Comparison of ENCODE assay signal across 12 cellular contexts in genomic region chr6:106528521-106528920, GRCh38.
DNase-seq lines count a peak whose midpoint lies in the region; ATAC-seq and TF ChIP-seq lines count a peak whose summit lies in the region.
"Had no signal": no experiment of that assay in that cellular context is flagged by ENCODE, and none has a peak within 500 bp of the region (broad histone marks: within the 10 kb centered on the region; RNA-seq: fewer than 3 reads in every experiment).

No MANE protein-coding gene starts in this region.

- H3K9ac ChIP-seq in HUES48 (ENCODE audit: low read depth, low read length) (no peak overlapping the region), mesenchymal stem cell (ENCODE audit: low read length) (peak overlapping the region; percentile 76)

- no peaks in the 10 kb centered on the region for H3K27me3 ChIP-seq in CD8-positive, alpha-beta memory T cell (ENCODE audit: insufficient read depth, low read length, poor library complexity, severe bottlenecking)
- H3K27me3 ChIP-seq in HUES48 (ENCODE audit: control insufficient read depth, insufficient read depth, low read length) (no peaks in the 10 kb centered on the region), mesenchymal stem cell (ENCODE audit: control insufficient read depth in 1 of 2, insufficient read depth in 1 of 2, low read length in 2 of 2) (no peaks in the 10 kb centered on the region), gastroesophageal sphincter (no peaks in the 10 kb centered on the region)

- DNase-seq in CD8-positive, alpha-beta memory T cell = no peak
- DNase-seq in mesenchymal stem cell = no peak
- no peak for DNase-seq in stimulated activated CD4-positive, alpha-beta T cell treated with anti-CD3 and anti-CD28 coated beads, Interleukin-4, amount 100 ng/mL, for 4 hours
- DNase-seq in NCI-H69 (lab: John Stamatoyannopoulos, UW) = no peak
- DNase-seq: CD4-positive, alpha-beta T cell; central memory CD4-positive, alpha-beta T cell; NCI-H1417 treated with DMSO at 0.1 percent for 48 hours; SHP77 treated with DMSO at 0.1 percent for 48 hours had no signal

- peaks cover 27% of the 10 kb centered on the region for H3K36me3 ChIP-seq in CD8-positive, alpha-beta memory T cell (ENCODE audit: insufficient read depth, low read length)
- H3K36me3 ChIP-seq in HUES48 (ENCODE audit: control insufficient read depth, insufficient read depth, low read length) (no peaks in the 10 kb centered on the region), mesenchymal stem cell (ENCODE audit: control insufficient read depth in 1 of 2, insufficient read depth in 2 of 2, low read depth in 1 of 2, low read length in 2 of 2) (peaks cover 0 to 39% of the 10 kb centered on the region in 2 experiments), gastroesophageal sphincter (peaks cover 0 to 5% of the 10 kb centered on the region in 2 donors)

- peak overlapping the region; percentile 68 for H4K91ac ChIP-seq in mesenchymal stem cell (ENCODE audit: low read length)

- no peak overlapping the region for H3K4ac ChIP-seq in mesenchymal stem cell (ENCODE audit: low read depth in 1 of 2, low read length in 2 of 2)

- peaks cover 0 to 73% (median 32%) of the 10 kb centered on the region in 3 donors for H3K36me3 Mint-ChIP-seq in CD8-positive, alpha-beta memory T cell
- peaks cover 24% of the 10 kb centered on the region for H3K36me3 Mint-ChIP-seq in activated naive CD8-positive, alpha-beta T cell

- H2BK15ac ChIP-seq in mesenchymal stem cell (ENCODE audit: low read depth, poor library complexity, severe bottlenecking) = no peak overlapping the region

- TF ChIP-seq POLR2A in gastroesophageal sphincter (IDR thresholded peaks at IDR 0.05) = no peak

- CTCF ChIA-PET in CD8-positive, alpha-beta memory T cell (lab: Charles Lee) = interaction anchor here (1.0 kb wide), 1 partner anchor 16 kb away, joined by 4 read pairs; no protein-coding TSS in a partner anchor

- no peak overlapping the region for H3K4me3 ChIP-seq in CD8-positive, alpha-beta memory T cell (ENCODE audit: low read length)
- H3K4me3 ChIP-seq in HUES48 (ENCODE audit: low read depth, low read length) (no peak overlapping the region), mesenchymal stem cell (ENCODE audit: insufficient read depth in 1 of 2, low read depth in 1 of 2, low read length in 2 of 2) (peak overlapping the region in 1 of 2 experiments; percentile 23), gastroesophageal sphincter (no peak overlapping the region)

- peak overlapping the region in 2 of 7 donors; percentile 25 to 49 for H3K4me3 Mint-ChIP-seq in CD8-positive, alpha-beta memory T cell
- H3K4me3 Mint-ChIP-seq in activated naive CD8-positive, alpha-beta T cell = peak overlapping the region; percentile 60
- H3K4me3 Mint-ChIP-seq: CD4-positive, alpha-beta T cell had no signal

- H2AFZ ChIP-seq in mesenchymal stem cell (ENCODE audit: low read depth, low read length) = no peak overlapping the region

- peaks cover 20% of the 10 kb centered on the region for H3K4me1 ChIP-seq in CD8-positive, alpha-beta memory T cell (ENCODE audit: insufficient read depth, low read length)
- H3K4me1 ChIP-seq in HUES48 (ENCODE audit: control insufficient read depth, insufficient read depth, low read length) = peaks cover 11% of the 10 kb centered on the region; the same call in 1 of the 2 replicates
- H3K4me1 ChIP-seq in mesenchymal stem cell (ENCODE audit: control insufficient read depth, insufficient read depth, low read depth, low read length) = peaks cover 2% of the 10 kb centered on the region
- no peaks in the 10 kb centered on the region for H3K4me1 ChIP-seq in gastroesophageal sphincter

- H3K4me2 ChIP-seq in mesenchymal stem cell (ENCODE audit: low read length, poor library complexity, severe bottlenecking) = no peak overlapping the region

- peak overlapping the region in 1 of 2 experiments; percentile 52 for H3K18ac ChIP-seq in mesenchymal stem cell (ENCODE audit: low read depth in 1 of 2, low read length in 2 of 2)

- H2BK120ac ChIP-seq in mesenchymal stem cell (ENCODE audit: low read depth, low read length) = no peak overlapping the region

- POLR2A ChIA-PET in CD8-positive, alpha-beta memory T cell (lab: Charles Lee) = interaction anchor here (0.5 kb wide), 1 partner anchor 48 kb away, joined by 3 read pairs; no protein-coding TSS in a partner anchor

- TF ChIP-seq CTCF in gastroesophageal sphincter (IDR thresholded peaks at IDR 0.05) = no peak

- H3K23ac ChIP-seq in mesenchymal stem cell (ENCODE audit: low read length in 2 of 2) = no peak overlapping the region

- ATAC-seq in gastroesophageal sphincter = no peak

- H2BK5ac ChIP-seq in mesenchymal stem cell (ENCODE audit: low read depth, low read length, poor library complexity, severe bottlenecking) = no peak overlapping the region

- no peaks in the 10 kb centered on the region for H3K9me3 Mint-ChIP-seq in CD8-positive, alpha-beta memory T cell
- H3K9me3 Mint-ChIP-seq in activated naive CD8-positive, alpha-beta T cell (ENCODE audit: low read depth) = no peaks in the 10 kb centered on the region
- H3K9me3 Mint-ChIP-seq: activated naive CD4-positive, alpha-beta T cell treated with anti-CD3 and anti-CD28 coated beads, Interleukin-2, amount 50 U/mL, for 72 hours; CD4-positive, alpha-beta T cell had no signal

- H3K14ac ChIP-seq in mesenchymal stem cell (ENCODE audit: low read length in 2 of 2) = no peak overlapping the region

- no peak for TF ChIP-seq EP300 in gastroesophageal sphincter (IDR thresholded peaks at IDR 0.05)

- H3K27ac ChIP-seq in CD8-positive, alpha-beta memory T cell (ENCODE audit: low read depth, low read length) = no peak overlapping the region
- H3K27ac ChIP-seq in HUES48 (ENCODE audit: low read depth, low read length) (peak overlapping the region; percentile 53), mesenchymal stem cell (ENCODE audit: low read length, poor library complexity, severe bottlenecking) (peak overlapping the region; percentile 27), gastroesophageal sphincter (no peak overlapping the region)

- peak overlapping the region in 5 of 8 donors; percentile 48 to 79 (median 70) for H3K27ac Mint-ChIP-seq in CD8-positive, alpha-beta memory T cell
- H3K27ac Mint-ChIP-seq in activated naive CD8-positive, alpha-beta T cell = peak overlapping the region; percentile 96

- no peak overlapping the region for H4K8ac ChIP-seq in mesenchymal stem cell (ENCODE audit: low read length)

- H2BK12ac ChIP-seq in mesenchymal stem cell (ENCODE audit: low read length in 2 of 2) = no peak overlapping the region

- WGBS in mesenchymal stem cell = no CpG with 5 or more reads among the region's 2 CpGs
- 56 to 78% methylated on average over 2 of the region's 2 CpGs for WGBS in gastroesophageal sphincter (ENCODE audit: low coverage in 1 of 2), 2 donors

- H3K27me3 Mint-ChIP-seq in CD8-positive, alpha-beta memory T cell = peaks cover 0 to 1% of the 10 kb centered on the region in 2 donors
- no peaks in the 10 kb centered on the region for H3K27me3 Mint-ChIP-seq in activated naive CD8-positive, alpha-beta T cell
- H3K27me3 Mint-ChIP-seq: CD4-positive, alpha-beta T cell had no signal

- peaks cover 58 to 88% (median 88%) of the 10 kb centered on the region in 3 donors for H3K4me1 Mint-ChIP-seq in CD8-positive, alpha-beta memory T cell
- peaks cover 78% of the 10 kb centered on the region for H3K4me1 Mint-ChIP-seq in activated naive CD8-positive, alpha-beta T cell (ENCODE audit: low read depth)

- no peaks in the 10 kb centered on the region for H3K9me3 ChIP-seq in CD8-positive, alpha-beta memory T cell (ENCODE audit: low read length)
- H3K9me3 ChIP-seq in HUES48 (ENCODE audit: control insufficient read depth, insufficient read depth, low read length) = no peaks in the 10 kb centered on the region
- no peaks in the 10 kb centered on the region for H3K9me3 ChIP-seq in mesenchymal stem cell (ENCODE audit: control insufficient read depth, low read length)
- no peaks in the 10 kb centered on the region for H3K9me3 ChIP-seq in gastroesophageal sphincter

- no peak overlapping the region for H2AK5ac ChIP-seq in mesenchymal stem cell (ENCODE audit: low read length, severe bottlenecking)

- H3K79me1 ChIP-seq in mesenchymal stem cell (replicated peaks; ENCODE audit: low read length, poor library complexity, severe bottlenecking) = no peaks in the 10 kb centered on the region

Comparison
In these comparisons a context has a peak if more than half of its experiments do, and no peak if none do; other contexts are left out.
1. H3K27ac ChIP-seq: peak in HUES48 (single experiment) and mesenchymal stem cell (single experiment); none in CD8-positive, alpha-beta memory T cell (single experiment) and gastroesophageal sphincter (0 of 4).